In the genomic region with DNA sequence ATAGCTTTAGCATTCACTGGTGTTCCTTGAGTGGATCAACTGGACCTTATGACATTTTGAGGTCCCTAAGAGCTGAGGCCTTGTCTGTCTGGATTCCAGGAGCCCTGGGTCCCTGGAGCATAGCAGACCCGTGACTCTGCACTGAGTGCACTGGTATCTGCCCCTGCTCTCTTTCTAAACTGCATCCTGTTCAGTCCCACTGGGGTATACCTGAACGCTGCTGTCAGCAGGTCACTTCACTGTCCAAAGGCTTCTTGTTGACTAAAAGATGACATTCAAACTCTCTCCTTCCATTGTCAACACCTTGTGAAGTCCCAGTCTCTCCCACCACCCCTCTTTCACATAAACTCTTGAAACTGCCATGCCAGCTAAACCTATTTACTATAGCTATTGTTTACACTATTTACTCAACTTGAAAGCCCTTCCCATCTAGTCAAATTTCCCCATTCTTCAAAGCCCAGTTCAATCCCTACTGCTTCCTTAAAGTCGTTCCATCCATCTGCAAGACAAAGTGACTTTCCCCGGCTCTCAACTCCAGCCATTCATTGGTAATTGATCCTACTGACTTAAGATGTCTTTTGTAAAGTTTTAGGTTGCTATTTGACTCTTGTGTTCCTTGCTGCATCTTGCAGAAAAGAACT, we compare ENCODE assay signal across 22 cellular contexts.
"Had no signal": no experiment of that assay in that cellular context is flagged by ENCODE, and none has a peak within 500 bp of the region (broad histone marks: within the 10 kb centered on the region; RNA-seq: fewer than 3 reads in every experiment).

No MANE protein-coding gene starts in this region.

- H3K4me1 Mint-ChIP-seq: naive B cell, neural crest cell, T-cell had no signal

- H3K9me3 ChIP-seq: mucosa of descending colon, right lobe of liver, vagina had no signal

- H3K4me3 Mint-ChIP-seq: activated naive CD8-positive, alpha-beta T cell; dendritic cell treated with granulocyte-macrophage colony-stimulating factor and Interleukin-4, amounts not matched to agents 40 ng/mL and 50 ng/mL, for 4 days; naive B cell; neural crest cell; stimulated activated naive CD8-positive, alpha-beta T cell treated with anti-CD3 and anti-CD28 coated beads, Interleukin-15, amount 100 ng/mL, for 72 hours; T-cell had no signal

- H3K36me3 Mint-ChIP-seq: activated naive CD8-positive, alpha-beta T cell; naive B cell; T-cell had no signal

- H3K27ac Mint-ChIP-seq: activated naive CD8-positive, alpha-beta T cell; dendritic cell treated with granulocyte-macrophage colony-stimulating factor and Interleukin-4, amounts not matched to agents 40 ng/mL and 50 ng/mL, for 4 days; naive B cell; stimulated activated naive CD8-positive, alpha-beta T cell treated with anti-CD3 and anti-CD28 coated beads, Interleukin-15, amount 100 ng/mL, for 72 hours; T-cell had no signal

- H3K9me3 Mint-ChIP-seq: dendritic cell treated with granulocyte-macrophage colony-stimulating factor and Interleukin-4, amounts not matched to agents 40 ng/mL and 50 ng/mL, for 4 days; naive B cell; neural crest cell; stimulated activated naive CD8-positive, alpha-beta T cell treated with anti-CD3 and anti-CD28 coated beads, Interleukin-15, amount 100 ng/mL, for 72 hours; T-cell had no signal

- ATAC-seq: left cardiac atrium; mucosa of descending colon; right lobe of liver; stimulated activated naive CD8-positive, alpha-beta T cell treated with anti-CD3 and anti-CD28 coated beads, Interleukin-15, amount 100 ng/mL, for 72 hours; T-cell had no signal

- H3K27me3 ChIP-seq: right lobe of liver, vagina had no signal

- H3K27ac ChIP-seq: right lobe of liver, vagina had no signal

- H3K4me3 ChIP-seq: mucosa of descending colon, right lobe of liver, smooth muscle cell, vagina had no signal

- H3K36me3 ChIP-seq: right lobe of liver, vagina had no signal

- DNase-seq: activated CD4-positive, alpha-beta T cell treated with anti-CD3 and anti-CD28 coated beads, Interleukin-2, amount 50 U/mL, for 1 hour; activated CD4-positive, CD25-positive, alpha-beta regulatory T cell treated with anti-CD3 and anti-CD28 coated beads, Interleukin-2, amount 50 U/mL, for 72 hours; activated CD8-positive, alpha-beta memory T cell treated with anti-CD3 and anti-CD28 coated beads, Interleukin-2, amount 50 U/mL, for 48 hours; activated gamma-delta T cell; activated T-cell treated with anti-CD3 and anti-CD28 coated beads, Interleukin-2, amount 50 U/mL, for 48 hours; amniotic stem cell; effector CD8-positive, alpha-beta T cell; left cardiac atrium; mesenchymal stem cell; mucosa of descending colon; naive B cell; right lobe of liver; stimulated activated CD4-positive, alpha-beta T cell treated with anti-CD3 and anti-CD28 coated beads, Interleukin-4, amount 100 ng/mL, for 1 hour; stimulated activated naive CD8-positive, alpha-beta T cell treated with anti-CD3 and anti-CD28 coated beads, Interleukin-15, amount 100 ng/mL, for 72 hours; T-cell; T1000; trophoblast cell had no signal
